In the genomic region with DNA sequence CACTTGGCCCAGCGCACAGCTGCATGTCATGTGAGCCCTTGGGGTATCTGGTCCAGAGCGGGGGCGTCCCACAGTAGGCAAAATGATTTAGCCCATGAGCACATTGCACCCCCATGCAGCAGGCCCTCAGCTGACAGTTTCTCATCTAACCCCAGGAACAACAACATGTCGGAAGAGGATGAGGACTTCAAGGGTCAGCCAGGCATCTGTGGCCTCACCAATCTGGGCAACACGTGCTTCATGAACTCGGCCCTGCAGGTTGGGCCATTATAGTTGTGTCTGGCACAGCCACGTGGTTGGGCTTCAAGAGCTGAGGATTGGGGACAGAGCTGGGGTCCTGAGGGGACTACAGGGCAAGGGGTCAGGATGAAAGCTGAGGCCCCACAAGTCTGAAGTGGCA, we compare ENCODE assay signal across 19 cellular contexts. TPM values are rescaled to one million over a fixed set of nuclear protein-coding genes. Genes with fewer than 3 reads are reported as not detected.
DNase-seq lines count a peak whose midpoint lies in the region; ATAC-seq and TF ChIP-seq lines count a peak whose summit lies in the region.
"Had no signal": no experiment of that assay in that cellular context is flagged by ENCODE, and none has a peak within 500 bp of the region (broad histone marks: within the 10 kb centered on the region; RNA-seq: fewer than 3 reads in every experiment).

No MANE protein-coding gene starts in this region.

- TF ChIP-seq EP300 in sigmoid colon (IDR thresholded peaks at IDR 0.05): no peak

- H3K4me3 ChIP-seq in sigmoid colon: no peak overlapping the region
- H3K4me3 ChIP-seq in Caco-2 (ENCODE audit: low read depth, low read length): no peak overlapping the region
- H3K4me3 ChIP-seq in GM23248: no peak overlapping the region
- H3K4me3 ChIP-seq: BLaER1, HAP-1 had no signal

- H3K4me2 ChIP-seq in GM23248 (ENCODE audit: unreplicated experiment): no peak overlapping the region
- H3K4me2 ChIP-seq: BLaER1 had no signal

- H3K4me1 Mint-ChIP-seq in Calu3 (ENCODE audit: low read depth, unreplicated experiment) (peaks cover 3% of the 10 kb centered on the region), memory B cell (peaks cover 2% of the 10 kb centered on the region), Caco-2 (ENCODE audit: low read depth, unreplicated experiment) (peaks cover 2% of the 10 kb centered on the region)

- intact Hi-C loops in Calu3 (cut with micrococcal nuclease; ENCODE audit: unreplicated experiment) (no loop called here), sigmoid colon (cut with DNase I) (no loop called here), Caco-2 (cut with micrococcal nuclease; ENCODE audit: unreplicated experiment) (no loop called here)

- H3K27me3 Mint-ChIP-seq in Calu3 (ENCODE audit: unreplicated experiment) (no peaks in the 10 kb centered on the region), memory B cell (no peaks in the 10 kb centered on the region), Caco-2 (ENCODE audit: insufficient read depth, unreplicated experiment) (no peaks in the 10 kb centered on the region)
- H3K27me3 Mint-ChIP-seq: B cell; CD4-positive, CD25-positive, alpha-beta regulatory T cell had no signal

- H3K27ac Mint-ChIP-seq in Calu3 (ENCODE audit: unreplicated experiment) (peak overlapping the region; percentile 10), memory B cell (peak overlapping the region; percentile 69), Caco-2 (ENCODE audit: unreplicated experiment) (no peak overlapping the region)
- H3K27ac Mint-ChIP-seq: B cell; CD4-positive, CD25-positive, alpha-beta regulatory T cell; CD8-positive, alpha-beta T cell had no signal

- H3K9me3 Mint-ChIP-seq in Calu3 (ENCODE audit: low read depth, unreplicated experiment) (no peaks in the 10 kb centered on the region), memory B cell (no peaks in the 10 kb centered on the region), Caco-2 (ENCODE audit: unreplicated experiment) (no peaks in the 10 kb centered on the region)
- H3K9me3 Mint-ChIP-seq: CD4-positive, CD25-positive, alpha-beta regulatory T cell; CD8-positive, alpha-beta T cell had no signal

- H3K9ac ChIP-seq in GM23248: no peak overlapping the region
- H3K9ac ChIP-seq: BLaER1 had no signal

- no peaks in the 10 kb centered on the region for H3K4me1 ChIP-seq in sigmoid colon
- H3K4me1 ChIP-seq in Caco-2: no peaks in the 10 kb centered on the region
- peaks cover 4% of the 10 kb centered on the region; the same call in 1 of the 2 replicates for H3K4me1 ChIP-seq in GM23248 (ENCODE audit: insufficient read depth)
- H3K4me1 ChIP-seq: BLaER1, HAP-1 had no signal

- TF ChIP-seq CTCF in Calu3 (IDR thresholded peaks at IDR 0.05; ENCODE audit: unreplicated experiment) (no peak), sigmoid colon (IDR thresholded peaks at IDR 0.05) (no peak), Caco-2 (IDR thresholded peaks at IDR 0.05; ENCODE audit: insufficient read depth in 1 of 2, low read depth in 1 of 2, low read length in 1 of 2, severe bottlenecking in 1 of 2, unreplicated experiment in 1 of 2) (no peak)

- H3F3A ChIP-seq in GM23248 (ENCODE audit: insufficient read depth): no peaks in the 10 kb centered on the region

- H3K9me3 ChIP-seq in sigmoid colon (no peaks in the 10 kb centered on the region), Caco-2 (no peaks in the 10 kb centered on the region), GM23248 (ENCODE audit: low read depth) (no peaks in the 10 kb centered on the region)
- H3K9me3 ChIP-seq: BLaER1, HAP-1 had no signal

- DNase-seq in activated CD8-positive, alpha-beta memory T cell treated with anti-CD3 and anti-CD28 coated beads for 24 hours: peak; percentile 49
- DNase-seq in activated CD8-positive, alpha-beta memory T cell treated with anti-CD3 and anti-CD28 coated beads, Interleukin-2, amount 50 U/mL, for 4 hours: no peak
- no peak for DNase-seq in Calu3
- DNase-seq in memory B cell (ENCODE audit: low spot score in 2 of 2): no peak
- DNase-seq in sigmoid colon: peak; percentile 30
- no peak for DNase-seq in Caco-2
- DNase-seq in stimulated activated CD4-positive, alpha-beta T cell treated with anti-CD3 and anti-CD28 coated beads, Interleukin-4, amount 100 ng/mL, for 24 hours: no peak
- DNase-seq in GM23248: no peak
- DNase-seq: CD4-positive, CD25-positive, alpha-beta regulatory T cell; CD8-positive, alpha-beta T cell; DMS53; DMS79 treated with DMSO at 0.1 percent for 48 hours; GF-D8; GOT3 had no signal

- peaks cover 42% of the 10 kb centered on the region for H3K79me2 ChIP-seq in GM23248 (ENCODE audit: insufficient read depth)

- no peaks in the 10 kb centered on the region for H3K27me3 ChIP-seq in sigmoid colon
- H3K27me3 ChIP-seq in Caco-2 (replicated peaks; ENCODE audit: control insufficient read depth, insufficient read depth, low read length): no peaks in the 10 kb centered on the region
- no peaks in the 10 kb centered on the region for H3K27me3 ChIP-seq in GM23248 (replicated peaks; ENCODE audit: insufficient read depth)

- WGBS in sigmoid colon, 2 donors: 95% methylated on average over 7 of the region's 7 CpGs
- 100% methylated on average over 4 to 5 of the region's 7 CpGs for WGBS in GM23248 (ENCODE audit: low coverage in 1 of 2, low lambda C conversion rate in 2 of 2, missing lambda C conversion rate in 2 of 2), 2 experiments

- H4K20me1 ChIP-seq in GM23248 (ENCODE audit: insufficient read depth): no peaks in the 10 kb centered on the region

- peaks cover 17% of the 10 kb centered on the region for H3K36me3 Mint-ChIP-seq in Calu3 (ENCODE audit: insufficient read depth, unreplicated experiment)
- peaks cover 15% of the 10 kb centered on the region for H3K36me3 Mint-ChIP-seq in memory B cell
- H3K36me3 Mint-ChIP-seq in Caco-2 (ENCODE audit: insufficient read depth, unreplicated experiment): peaks cover 14% of the 10 kb centered on the region

- no peak for ATAC-seq in memory B cell (ENCODE audit: low read depth)
- ATAC-seq: CD8-positive, alpha-beta T cell had no signal

- CTCF ChIA-PET in Calu3 (lab: Charles Lee) (interaction anchor here (0.5 kb wide), 1 partner anchor 40 kb away, joined by 3 read pairs; no protein-coding TSS in a partner anchor), Caco-2 (lab: Charles Lee) (no interaction called here)

- H3K36me3 ChIP-seq in sigmoid colon (peaks cover 0 to 59% (median 7%) of the 10 kb centered on the region in 4 donors), Caco-2 (ENCODE audit: control insufficient read depth, insufficient read depth, low read length) (no peaks in the 10 kb centered on the region; the same call in 1 of the 2 replicates), GM23248 (ENCODE audit: low read depth) (no peaks in the 10 kb centered on the region)

- in situ Hi-C loops in GM23248 (cut with MboI): no loop called here

- no peak for TF ChIP-seq POLR2A in sigmoid colon (IDR thresholded peaks at IDR 0.05)

- H2AFZ ChIP-seq in GM23248: no peak overlapping the region

- BruUV-seq in Calu3 (replicated peaks; lab: Mats Ljungman, UMichigan): no TSS peak
- no TSS peak for BruUV-seq in Caco-2 (replicated peaks; lab: Mats Ljungman, UMichigan)

- H3K27ac ChIP-seq in sigmoid colon: no peak overlapping the region
- H3K27ac ChIP-seq in GM23248: no peak overlapping the region
- H3K27ac ChIP-seq: 22Rv1, BLaER1, C4-2B had no signal

- no peak overlapping the region for H3K4me3 Mint-ChIP-seq in Calu3 (ENCODE audit: low read depth, unreplicated experiment)
- H3K4me3 Mint-ChIP-seq in memory B cell: no peak overlapping the region
- H3K4me3 Mint-ChIP-seq in Caco-2 (ENCODE audit: unreplicated experiment): no peak overlapping the region
- H3K4me3 Mint-ChIP-seq: B cell; CD4-positive, CD25-positive, alpha-beta regulatory T cell; CD8-positive, alpha-beta T cell had no signal

- H3K9me2 ChIP-seq in GM23248 (ENCODE audit: insufficient read depth): no peaks in the 10 kb centered on the region

- POLR2A ChIA-PET in Caco-2 (lab: Charles Lee): no interaction called here

RNA-seq across cellular contexts. Expression of gene USP11, which starts 7.8 kb away (rescaled TPM):
- total RNA-seq in Calu3 (2022) (72.0 and 84.2 TPM in 2 replicates), sigmoid colon (10 to 100 TPM; 18.9 to 37.7 (median 35.3) TPM), Caco-2 (2022) (57.5 and 61.2 TPM in 2 replicates)
- polyA plus RNA-seq in sigmoid colon (10 to 100 TPM in 1 of 3 donors, 1 to 10 TPM in 2; 4.9 to 21.8 (median 6.6) TPM), GM23248 (2016; fragmentation: Nextera tagmentation; extraction: Ambion mirVana) (61.4 and 61.5 TPM in 2 replicates)
- 30.2 and 36.6 TPM in 2 replicates for total RNA-seq in GM23248 (2014; rRNA removed; shearing (Covaris generic))

RNA-seq across cellular contexts. Expression of gene CDK16, which starts 22.1 kb away (rescaled TPM):
- total RNA-seq in Calu3 (2022): 148 and 154 TPM in 2 replicates
- total RNA-seq in sigmoid colon: 10 to 100 TPM; 43.8 to 55.9 (median 45.6) TPM
- polyA plus RNA-seq in sigmoid colon: 10 to 100 TPM; 35.4 to 64.6 (median 46.5) TPM
- 117 and 129 TPM in 2 replicates for total RNA-seq in Caco-2 (2022)
- 89.5 and 97.8 TPM in 2 replicates for total RNA-seq in GM23248 (2014; rRNA removed; shearing (Covaris generic))
- 103 and 105 TPM in 2 replicates for polyA plus RNA-seq in GM23248 (2016; fragmentation: Nextera tagmentation; extraction: Ambion mirVana)

RNA-seq across cellular contexts. Expression of gene UBA1, which starts 47.0 kb away (rescaled TPM):
- total RNA-seq in Calu3 (2022) (234 and 240 TPM in 2 replicates), sigmoid colon (100 to 1,000 TPM in 1 of 4 donors, 10 to 100 TPM in 3; 74.9 to 112 (median 80.7) TPM), Caco-2 (2022) (156 and 157 TPM in 2 replicates)
- polyA plus RNA-seq in sigmoid colon (100 to 1,000 TPM in 1 of 3 donors, 10 to 100 TPM in 2; 72.7 to 126 (median 84.2) TPM), GM23248 (2016; fragmentation: Nextera tagmentation; extraction: Ambion mirVana) (141 and 146 TPM in 2 replicates)
- total RNA-seq in GM23248 (2014; rRNA removed; shearing (Covaris generic)): 264 and 266 TPM in 2 replicates

Comparison
In these comparisons a context has a peak if more than half of its experiments do, and no peak if none do; other contexts are left out.
1. DNase-seq: peak in activated CD8-positive, alpha-beta memory T cell treated with anti-CD3 and anti-CD28 coated beads for 24 hours (single experiment) and sigmoid colon (single experiment); none in activated CD8-positive, alpha-beta memory T cell treated with anti-CD3 and anti-CD28 coated beads, Interleukin-2, amount 50 U/mL, for 4 hours (single experiment), Calu3 (single experiment), memory B cell (0 of 2), Caco-2 (0 of 2), stimulated activated CD4-positive, alpha-beta T cell treated with anti-CD3 and anti-CD28 coated beads, Interleukin-4, amount 100 ng/mL, for 24 hours (single experiment) and GM23248 (single experiment).